Comparison of ENCODE assay signal across 8 cellular contexts in genomic region chr16:47461598-47462266, GRCh38. TPM values are rescaled to one million over a fixed set of nuclear protein-coding genes. Genes with fewer than 3 reads are reported as not detected.
DNase-seq lines count a peak whose midpoint lies in the region; ATAC-seq and FAIRE-seq lines count a peak whose summit lies in the region.

No MANE protein-coding gene starts in this region.

- peaks cover 27% of the 10 kb centered on the region for H3K36me3 Mint-ChIP-seq in central memory CD8-positive, alpha-beta T cell (ENCODE audit: insufficient read depth)
- H3K36me3 Mint-ChIP-seq in stimulated activated naive B cell treated with anti-CD40 and anti-IgM and Interleukin-4, amounts not matched to agents 10 μg/mL and 1 μg/mL and 100 μg/mL, for 72 hours = peaks cover 41% of the 10 kb centered on the region in 2 donors

- H3K4me3 Mint-ChIP-seq in central memory CD8-positive, alpha-beta T cell = peak overlapping the region; percentile 86
- peak overlapping the region; percentile 91 to 99 for H3K4me3 Mint-ChIP-seq in stimulated activated naive B cell treated with anti-CD40 and anti-IgM and Interleukin-4, amounts not matched to agents 10 μg/mL and 1 μg/mL and 100 μg/mL, for 72 hours

- H3K9me3 Mint-ChIP-seq in central memory CD8-positive, alpha-beta T cell = no peaks in the 10 kb centered on the region
- H3K9me3 Mint-ChIP-seq in stimulated activated naive B cell treated with anti-CD40 and anti-IgM and Interleukin-4, amounts not matched to agents 10 μg/mL and 1 μg/mL and 100 μg/mL, for 72 hours = no peaks in the 10 kb centered on the region

- ATAC-seq in Right ventricle myocardium inferior = peak; percentile 49
- peak; percentile 35 for ATAC-seq in HG02943 (IDR thresholded peaks at IDR 0.05; ENCODE audit: low read depth, unreplicated experiment)
- ATAC-seq in central memory CD8-positive, alpha-beta T cell (replicated peaks; ENCODE audit: extremely low read depth, poor library complexity, severe bottlenecking) = peak; percentile 10
- ATAC-seq in stimulated activated naive B cell treated with anti-CD40 and anti-IgM and Interleukin-4, amounts not matched to agents 10 μg/mL and 1 μg/mL and 100 μg/mL, for 72 hours (replicated peaks) = peak; percentile 48 to 50
- no peak for ATAC-seq in HG03039 (IDR thresholded peaks at IDR 0.05; ENCODE audit: unreplicated experiment)

- H3K27me3 Mint-ChIP-seq in central memory CD8-positive, alpha-beta T cell = no peaks in the 10 kb centered on the region
- H3K27me3 Mint-ChIP-seq in stimulated activated naive B cell treated with anti-CD40 and anti-IgM and Interleukin-4, amounts not matched to agents 10 μg/mL and 1 μg/mL and 100 μg/mL, for 72 hours = no peaks in the 10 kb centered on the region

- FAIRE-seq in RCC 7860 (lab: Jason Lieb, UNC) = peak; percentile 32

- no peak for DNase-seq in Right ventricle myocardium inferior (ENCODE audit: missing footprints)
- DNase-seq in cardiac septum (ENCODE audit: low spot score) = no peak
- peak; percentile 67 for DNase-seq in RCC 7860 (ENCODE audit: low spot score)
- DNase-seq in central memory CD8-positive, alpha-beta T cell (ENCODE audit: low spot score in 2 of 2) = no peak
- DNase-seq in kidney tubule cell (ENCODE audit: low spot score) = peak; percentile 81
- peak; percentile 8 for DNase-seq in stimulated activated naive B cell treated with anti-CD40 and anti-IgM and Interleukin-4, amounts not matched to agents 10 μg/mL and 1 μg/mL and 100 μg/mL, for 72 hours

- peaks cover 48% of the 10 kb centered on the region for H3K4me1 Mint-ChIP-seq in central memory CD8-positive, alpha-beta T cell
- peaks cover 30 to 71% of the 10 kb centered on the region in 2 donors for H3K4me1 Mint-ChIP-seq in stimulated activated naive B cell treated with anti-CD40 and anti-IgM and Interleukin-4, amounts not matched to agents 10 μg/mL and 1 μg/mL and 100 μg/mL, for 72 hours

- peak overlapping the region; percentile 97 for H3K27ac Mint-ChIP-seq in central memory CD8-positive, alpha-beta T cell (ENCODE audit: low read depth)
- H3K27ac Mint-ChIP-seq in stimulated activated naive B cell treated with anti-CD40 and anti-IgM and Interleukin-4, amounts not matched to agents 10 μg/mL and 1 μg/mL and 100 μg/mL, for 72 hours = peak overlapping the region; percentile 98

- intact Hi-C loops in Right ventricle myocardium inferior (cut with DNase I) (loop anchor here (2.0 to 10.0 kb wide), 2 partner anchors 31 to 183 kb away; no protein-coding TSS in a partner anchor), cardiac septum (cut with DNase I) (loop anchor here (2.0 to 10.0 kb wide), 2 partner anchors 31 to 317 kb away; partner anchors contain the start of gene NETO2)

RNA-seq across cellular contexts. Expression of gene PHKB, which starts 0.6 kb away (rescaled TPM):
- total RNA-seq in Right ventricle myocardium inferior (72.8 TPM), cardiac septum (53.3 TPM)

RNA-seq across cellular contexts. Expression of gene ITFG1, which starts 0.9 kb away (rescaled TPM):
- total RNA-seq in Right ventricle myocardium inferior (58.4 TPM), cardiac septum (69.6 TPM)

Comparison
In these comparisons a context has a peak if more than half of its experiments do, and no peak if none do; other contexts are left out.
1. DNase-seq: peak in RCC 7860 (single experiment), kidney tubule cell (single experiment) and stimulated activated naive B cell treated with anti-CD40 and anti-IgM and Interleukin-4, amounts not matched to agents 10 μg/mL and 1 μg/mL and 100 μg/mL, for 72 hours (single experiment); none in Right ventricle myocardium inferior (single experiment), cardiac septum (single experiment) and central memory CD8-positive, alpha-beta T cell (0 of 2).